In the genomic region with DNA sequence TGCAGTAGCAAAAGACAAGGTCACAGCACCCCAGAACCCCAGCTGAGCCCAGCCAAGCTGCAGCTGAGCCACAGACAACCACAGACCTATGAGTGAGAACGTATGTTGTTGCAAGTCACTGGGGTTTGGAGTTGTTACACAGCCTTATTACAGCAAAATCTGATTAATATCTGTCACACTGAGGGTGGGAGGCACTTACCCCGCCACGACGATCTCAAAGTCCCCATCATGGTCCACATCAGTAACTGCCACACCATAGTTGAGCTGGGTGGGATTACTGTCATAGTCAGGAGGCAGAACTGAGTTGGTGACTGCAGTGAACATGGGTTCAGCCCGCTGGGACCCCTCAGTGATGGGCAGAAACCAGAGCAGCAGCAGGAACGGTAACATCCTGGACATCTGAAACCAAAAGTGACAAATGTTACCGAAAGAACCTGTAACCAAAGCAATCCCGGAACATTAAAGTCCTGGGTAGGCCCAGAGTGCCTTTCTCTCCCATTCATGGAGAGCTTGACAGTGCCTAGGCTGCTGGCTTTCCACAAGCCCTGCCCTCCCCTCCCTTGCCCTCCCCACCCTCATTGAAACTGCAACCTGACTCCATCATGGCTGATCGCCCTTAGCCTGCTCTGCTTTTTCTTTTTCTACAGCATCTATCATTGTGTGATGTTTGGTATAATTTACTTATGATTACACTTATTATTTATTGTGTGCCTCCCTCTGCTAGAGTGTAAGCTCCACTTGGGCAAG, we compare ENCODE assay signal across 25 cellular contexts. TPM values are rescaled to one million over a fixed set of nuclear protein-coding genes. Genes with fewer than 3 reads are reported as not detected.
"Had no signal": no experiment of that assay in that cellular context is flagged by ENCODE, and none has a peak within 500 bp of the region (broad histone marks: within the 10 kb centered on the region; RNA-seq: fewer than 3 reads in every experiment).

No MANE protein-coding gene starts in this region.

- H3K4me1 ChIP-seq: SJSA1 had no signal

- H3K36me3 ChIP-seq: MG63, SJSA1 had no signal

- ATAC-seq: HepG2 had no signal

- DNase-seq: IMR-90, Karpas-422, KG1, MG63, NCI-H1092, NCI-H1105 treated with DMSO at 0.1 percent for 48 hours, NCI-H1417 treated with DMSO at 0.1 percent for 48 hours, NCI-H187, NCI-H2029, NCI-H2081 treated with DMSO at 0.1 percent for 48 hours, NCI-H2171, NCI-H226, NCI-H446, NCI-H524, NCI-H526 treated with DMSO at 0.1 percent for 48 hours, NCI-H774, Right ventricle myocardium superior, RPMI8226, SIG-M5 had no signal

- H3K27ac ChIP-seq: SJSA1, SK-N-MC had no signal

- H3K9me3 ChIP-seq: MG63, SJSA1 had no signal

- FAIRE-seq: HepG2, RCC 7860 had no signal

- H3K4me3 ChIP-seq: MG63, SJSA1, SK-N-MC had no signal

RNA-seq across cellular contexts. Expression of gene CRTAC1, which starts 19.3 kb away (rescaled TPM):
- total RNA-seq: HepG2; HT1080; IMR-90; SJSA1; T-helper 1 cell treated with Interleukin-12 subunit alpha and Interleukin-12 subunit beta and Interleukin-4 antibody, amounts not matched to agents 30 ng/mL and 1 ng/mL, for 36 hours had no signal
